Comparison of ENCODE assay signal across 32 cellular contexts in the genomic region with DNA sequence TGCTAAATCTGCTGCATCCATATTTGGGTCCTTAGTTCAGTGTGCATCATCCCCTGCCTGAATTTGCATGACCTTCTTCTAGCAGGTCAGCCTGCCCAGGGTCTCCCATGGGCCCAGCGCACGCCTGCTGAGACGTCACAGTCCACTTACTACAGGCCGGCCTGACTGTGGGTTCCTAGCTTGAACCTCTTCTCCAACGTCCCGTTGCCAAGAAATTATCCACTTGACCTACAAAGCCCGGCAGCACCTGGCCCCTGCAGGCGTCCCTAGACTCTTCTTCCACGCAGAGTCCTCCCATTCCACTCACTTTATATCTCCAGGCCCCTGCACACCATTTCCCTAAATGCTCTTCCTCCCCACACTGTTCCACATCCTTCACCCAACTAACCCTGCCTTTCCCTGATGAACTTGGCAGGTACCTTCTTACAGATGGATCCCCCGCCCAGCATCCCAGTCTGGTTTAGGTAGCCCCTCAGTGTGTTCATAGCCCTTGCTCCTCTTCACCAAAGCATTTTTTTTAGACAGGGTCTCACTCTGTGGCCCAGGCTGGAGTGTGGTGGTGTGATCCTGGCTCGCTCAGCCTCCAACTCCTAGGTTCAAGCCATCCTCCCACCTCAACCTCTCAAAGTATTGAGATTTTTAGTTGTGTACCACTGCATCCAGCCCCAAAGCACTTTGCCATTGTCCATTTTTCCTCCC.
DNase-seq lines count a peak whose midpoint lies in the region; ATAC-seq and TF ChIP-seq lines count a peak whose summit lies in the region.
"Had no signal": no experiment of that assay in that cellular context is flagged by ENCODE, and none has a peak within 500 bp of the region (broad histone marks: within the 10 kb centered on the region; RNA-seq: fewer than 3 reads in every experiment).

No MANE protein-coding gene starts in this region.

- H3K27ac ChIP-seq in right atrium auricular region: no peak overlapping the region
- no peak overlapping the region for H3K27ac ChIP-seq in heart right ventricle
- H3K27ac ChIP-seq in WERI-Rb-1: no peak overlapping the region
- no peak overlapping the region for H3K27ac ChIP-seq in vagina
- H3K27ac ChIP-seq in CD4-positive, alpha-beta memory T cell (ENCODE audit: low read depth, low read length): no peak overlapping the region
- H3K27ac ChIP-seq: BLaER1, cardiac muscle cell, left lung, neural progenitor cell, PC-9 had no signal

- DNase-seq in right atrium auricular region (ENCODE audit: low spot score) (peak; percentile 52), heart right ventricle (no peak), WERI-Rb-1 (peak; percentile 2), mucosa of gallbladder (ENCODE audit: low spot score) (peak; percentile 7), vagina (ENCODE audit: extremely low spot score in 2 of 2) (peak; percentile 62 to 82), anterior cingulate cortex (lab: John Stamatoyannopoulos, UW) (no peak)
- DNase-seq in CD4-positive, alpha-beta memory T cell: no peak
- no peak for DNase-seq in stimulated activated CD4-positive, alpha-beta T cell treated with anti-CD3 and anti-CD28 coated beads, Interleukin-12 subunit alpha, Interleukin-12 subunit beta, amount 100 ng/mL, for 4 hours
- DNase-seq: activated CD4-positive, alpha-beta T cell treated with anti-CD3 and anti-CD28 coated beads, Interleukin-2, amount 50 U/mL, for 48 hours; activated gamma-delta T cell treated with Interleukin-2 at 50 U/mL for 16 hours; activated naive CD8-positive, alpha-beta T cell treated with anti-CD3 and anti-CD28 coated beads, Interleukin-2, amount 10 ng/mL, durations not matched to agents 7 days and 5 days; activated T-cell treated with anti-CD3 and anti-CD28 coated beads, Interleukin-2, amount 50 U/mL, for 24 hours; cortex of kidney; DMS153; effector memory CD4-positive, alpha-beta T cell; Karpas-422; mesendoderm; NCI-H1694 treated with DMSO at 0.1 percent for 48 hours; NCI-H2171; NCI-H510A treated with DMSO at 0.1 percent for 48 hours; PC-9; SK-N-SH; stimulated activated CD4-positive, alpha-beta T cell treated with anti-CD3 and anti-CD28 coated beads, Interleukin-4, amount 100 ng/mL, for 4 hours; trophoblast cell had no signal

- H3K4me3 Mint-ChIP-seq in CD4-positive, alpha-beta memory T cell: no peak overlapping the region
- H3K4me3 Mint-ChIP-seq: activated naive CD8-positive, alpha-beta T cell treated with anti-CD3 and anti-CD28 coated beads, Interleukin-2, amount 10 ng/mL, durations not matched to agents 7 days and 5 days; activated T-cell treated with anti-CD3 and anti-CD28 coated beads, Interleukin-2, amount 50 U/mL, for 24 hours; neural progenitor cell had no signal

- H3K9me3 ChIP-seq in right atrium auricular region (no peaks in the 10 kb centered on the region), heart right ventricle (no peaks in the 10 kb centered on the region), WERI-Rb-1 (ENCODE audit: severe bottlenecking) (peaks cover 5% of the 10 kb centered on the region), vagina (no peaks in the 10 kb centered on the region)
- no peaks in the 10 kb centered on the region for H3K9me3 ChIP-seq in CD4-positive, alpha-beta memory T cell (ENCODE audit: control insufficient read depth in 1 of 2, low read length in 2 of 2)
- H3K9me3 ChIP-seq: BLaER1, left lung, SK-N-SH had no signal

- intact Hi-C loops in heart right ventricle (cut with DNase I): no loop called here
- intact Hi-C loops in vagina (cut with DNase I): no loop called here
- intact Hi-C loops in CD4-positive, alpha-beta memory T cell (cut with micrococcal nuclease): no loop called here

- POLR2A ChIA-PET in CD4-positive, alpha-beta memory T cell (lab: Charles Lee; ENCODE audit: partially characterized antibody): no interaction called here

- 84 to 88% methylated on average over 11 of the region's 11 CpGs for WGBS in heart right ventricle, 2 donors

- H3K27me3 Mint-ChIP-seq in CD4-positive, alpha-beta memory T cell: no peaks in the 10 kb centered on the region
- H3K27me3 Mint-ChIP-seq: activated naive CD8-positive, alpha-beta T cell treated with anti-CD3 and anti-CD28 coated beads, Interleukin-2, amount 10 ng/mL, durations not matched to agents 7 days and 5 days; activated T-cell treated with anti-CD3 and anti-CD28 coated beads, Interleukin-2, amount 50 U/mL, for 24 hours had no signal

- no peak overlapping the region for H3K4me3 ChIP-seq in right atrium auricular region
- no peak overlapping the region for H3K4me3 ChIP-seq in heart right ventricle
- H3K4me3 ChIP-seq in WERI-Rb-1 (ENCODE audit: low read depth, low read length): no peak overlapping the region
- H3K4me3 ChIP-seq in vagina: no peak overlapping the region
- H3K4me3 ChIP-seq in CD4-positive, alpha-beta memory T cell (ENCODE audit: low read length in 2 of 2): no peak overlapping the region
- H3K4me3 ChIP-seq: BLaER1, cardiac muscle cell, left lung, neural progenitor cell, PC-9 had no signal

- no peaks in the 10 kb centered on the region for H3K36me3 Mint-ChIP-seq in CD4-positive, alpha-beta memory T cell
- H3K36me3 Mint-ChIP-seq: activated naive CD8-positive, alpha-beta T cell treated with anti-CD3 and anti-CD28 coated beads, Interleukin-2, amount 10 ng/mL, durations not matched to agents 7 days and 5 days; neural progenitor cell had no signal

- ATAC-seq in heart right ventricle: no peak
- ATAC-seq: activated CD4-positive, CD25-positive, alpha-beta regulatory T cell treated with anti-CD3 and anti-CD28 coated beads, Interleukin-2, amount 50 U/mL, for 24 hours; HCT116; left lung; Right ventricle myocardium inferior; sciatic nerve had no signal

- no peak overlapping the region for H3K27ac Mint-ChIP-seq in CD4-positive, alpha-beta memory T cell
- H3K27ac Mint-ChIP-seq: activated naive CD8-positive, alpha-beta T cell treated with anti-CD3 and anti-CD28 coated beads, Interleukin-2, amount 10 ng/mL, durations not matched to agents 7 days and 5 days; activated T-cell treated with anti-CD3 and anti-CD28 coated beads, Interleukin-2, amount 50 U/mL, for 24 hours had no signal

- H3K9me3 Mint-ChIP-seq in CD4-positive, alpha-beta memory T cell: peaks cover 0 to 4% (median 0%) of the 10 kb centered on the region in 8 donors
- H3K9me3 Mint-ChIP-seq: activated naive CD8-positive, alpha-beta T cell treated with anti-CD3 and anti-CD28 coated beads, Interleukin-2, amount 10 ng/mL, durations not matched to agents 7 days and 5 days; activated T-cell treated with anti-CD3 and anti-CD28 coated beads, Interleukin-2, amount 50 U/mL, for 24 hours had no signal

- H3K4me1 ChIP-seq in right atrium auricular region (no peaks in the 10 kb centered on the region), heart right ventricle (no peaks in the 10 kb centered on the region), vagina (no peaks in the 10 kb centered on the region)
- no peaks in the 10 kb centered on the region for H3K4me1 ChIP-seq in CD4-positive, alpha-beta memory T cell (ENCODE audit: insufficient read depth, low read length)
- H3K4me1 ChIP-seq: BLaER1, left lung, neural progenitor cell had no signal

- TF ChIP-seq CTCF in right atrium auricular region (IDR thresholded peaks at IDR 0.05) (no peak), heart right ventricle (IDR thresholded peaks at IDR 0.05) (no peak), WERI-Rb-1 (IDR thresholded peaks at IDR 0.05; ENCODE audit: low read depth, low read length) (no peak), vagina (IDR thresholded peaks at IDR 0.05) (no peak)

- H3K36me3 ChIP-seq in right atrium auricular region (no peaks in the 10 kb centered on the region), heart right ventricle (no peaks in the 10 kb centered on the region), WERI-Rb-1 (no peaks in the 10 kb centered on the region), vagina (no peaks in the 10 kb centered on the region)
- no peaks in the 10 kb centered on the region for H3K36me3 ChIP-seq in CD4-positive, alpha-beta memory T cell (ENCODE audit: insufficient read depth, low read length)
- H3K36me3 ChIP-seq: BLaER1, cardiac muscle cell, left lung, neural progenitor cell had no signal

- TF ChIP-seq POLR2A in vagina (IDR thresholded peaks at IDR 0.05): no peak

- no peaks in the 10 kb centered on the region for H3K27me3 ChIP-seq in right atrium auricular region
- H3K27me3 ChIP-seq in heart right ventricle: peaks cover 0 to 48% (median 31%) of the 10 kb centered on the region in 7 donors
- peaks cover 100% of the 10 kb centered on the region for H3K27me3 ChIP-seq in WERI-Rb-1 (ENCODE audit: insufficient read depth, low read depth, severe bottlenecking)
- H3K27me3 ChIP-seq in vagina: no peaks in the 10 kb centered on the region
- no peaks in the 10 kb centered on the region for H3K27me3 ChIP-seq in CD4-positive, alpha-beta memory T cell (ENCODE audit: insufficient read depth, low read length)
- H3K27me3 ChIP-seq: BLaER1, neural progenitor cell had no signal

- CTCF ChIA-PET in CD4-positive, alpha-beta memory T cell (lab: Charles Lee; ENCODE audit: partially characterized antibody): no interaction called here

- no peaks in the 10 kb centered on the region for H3K4me1 Mint-ChIP-seq in CD4-positive, alpha-beta memory T cell
- H3K4me1 Mint-ChIP-seq: activated naive CD8-positive, alpha-beta T cell treated with anti-CD3 and anti-CD28 coated beads, Interleukin-2, amount 10 ng/mL, durations not matched to agents 7 days and 5 days had no signal

Comparison
In these comparisons a context has a peak if more than half of its experiments do, and no peak if none do; other contexts are left out.
1. DNase-seq: peak in right atrium auricular region (single experiment), WERI-Rb-1 (single experiment), mucosa of gallbladder (single experiment) and vagina (2 of 2); none in heart right ventricle (0 of 2), anterior cingulate cortex (0 of 58), CD4-positive, alpha-beta memory T cell (0 of 5) and stimulated activated CD4-positive, alpha-beta T cell treated with anti-CD3 and anti-CD28 coated beads, Interleukin-12 subunit alpha, Interleukin-12 subunit beta, amount 100 ng/mL, for 4 hours (single experiment).